In the genomic region with DNA sequence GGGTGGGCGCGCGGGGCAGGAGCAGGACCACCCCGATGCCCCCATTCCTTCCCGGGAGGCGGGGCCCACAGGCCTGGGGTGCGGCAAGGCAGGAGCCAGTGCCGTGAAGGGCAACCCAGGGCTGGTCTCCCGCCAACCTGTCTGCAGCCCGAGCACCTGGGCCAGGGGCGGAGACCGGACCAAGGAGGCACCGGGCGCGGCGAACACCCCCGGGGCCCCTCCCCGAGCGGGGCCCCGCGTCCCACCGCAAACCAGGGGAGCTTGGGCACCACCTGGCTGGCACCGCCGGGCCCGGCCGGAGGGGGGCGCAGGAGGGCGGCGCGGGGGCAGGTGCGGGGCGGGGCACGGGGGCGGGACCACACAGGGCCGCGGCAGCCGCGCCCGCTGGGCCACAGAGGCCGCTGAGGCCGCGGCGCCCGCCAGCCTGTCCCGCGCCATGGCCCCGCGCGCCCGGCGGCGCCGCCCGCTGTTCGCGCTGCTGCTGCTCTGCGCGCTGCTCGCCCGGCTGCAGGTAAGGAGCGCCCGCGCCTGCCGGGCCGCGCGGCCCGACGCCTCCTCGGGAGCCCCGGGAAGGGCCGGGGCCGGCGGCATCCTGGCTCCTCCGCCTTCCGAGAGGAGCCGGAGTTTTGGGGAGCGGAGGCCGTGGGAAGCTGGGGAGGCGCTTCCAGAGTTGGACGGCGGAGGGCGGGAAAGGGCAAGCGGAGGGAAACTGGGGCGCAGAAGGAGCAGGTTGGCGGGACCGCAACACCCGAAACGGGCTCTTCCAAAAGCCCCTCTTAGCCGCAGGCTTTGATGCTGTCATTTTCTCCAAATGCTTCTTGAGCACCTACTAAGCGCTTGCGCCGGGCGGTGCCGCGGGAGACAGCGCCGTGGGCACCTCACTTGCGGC, we compare ENCODE assay signal across 8 cellular contexts. TPM values are rescaled to one million over a fixed set of nuclear protein-coding genes. Genes with fewer than 3 reads are reported as not detected.
DNase-seq lines count a peak whose midpoint lies in the region; ATAC-seq and TF ChIP-seq lines count a peak whose summit lies in the region.

A gene (plus strand): TSS at position 394 of the 889 bp plus-strand sequence. CDS start 43 bp downstream, at position 437.

- H3K27me3 Mint-ChIP-seq in activated T-helper 17 cell treated with anti-CD3 and anti-CD28 coated beads, Interleukin-2, amount 50 U/mL, for 72 hours, result peaks cover 43% of the 10 kb centered on the region

- DNase-seq in NOMO-1 treated with DMSO at 0.1 percent for 48 hours (lab: John Stamatoyannopoulos, UW; ENCODE audit: unreplicated experiment) (peak; percentile 36), germinal center (ENCODE audit: low spot score) (peak; percentile 85), psoas muscle (peak; percentile 34 to 58), SKM-1 treated with dmso at 0.1 percent for 144 hours (lab: John Stamatoyannopoulos, UW; ENCODE audit: unreplicated experiment) (no peak)

- TF ChIP-seq CTCF in psoas muscle (IDR thresholded peaks at IDR 0.05), result peak; percentile 30

- H3K79me2 ChIP-seq in ACC112 (ENCODE audit: control insufficient read depth, insufficient read depth, low read length, unreplicated experiment), result no peaks in the 10 kb centered on the region

- ATAC-seq in GM18868 (IDR thresholded peaks at IDR 0.05; ENCODE audit: unreplicated experiment) (peak; percentile 70), HG03066 (IDR thresholded peaks at IDR 0.05; ENCODE audit: low read depth, unreplicated experiment) (peak; percentile 56), psoas muscle (peak; percentile 72 to 90 (median 77))
- peak; percentile 70 for ATAC-seq in activated T-helper 17 cell treated with anti-CD3 and anti-CD28 coated beads, Interleukin-2, amount 50 U/mL, for 72 hours (replicated peaks)

- H3K36me3 ChIP-seq in ACC112 (ENCODE audit: insufficient read depth, low read length) (no peaks in the 10 kb centered on the region), psoas muscle (ENCODE audit: insufficient read depth in 1 of 2, low read depth in 1 of 2) (no peaks in the 10 kb centered on the region)

- H3K4me1 Mint-ChIP-seq in activated T-helper 17 cell treated with anti-CD3 and anti-CD28 coated beads, Interleukin-2, amount 50 U/mL, for 72 hours, result peaks cover 33% of the 10 kb centered on the region

- H3K27ac ChIP-seq in ACC112 (ENCODE audit: low read depth, low read length), result no peak within 1 kb of the TSS
- no peak within 1 kb of the TSS for H3K27ac ChIP-seq in psoas muscle

- H3K4me3 Mint-ChIP-seq in activated T-helper 17 cell treated with anti-CD3 and anti-CD28 coated beads, Interleukin-2, amount 50 U/mL, for 72 hours, result peak within 1 kb of the TSS; percentile 85

- peak within 1 kb of the TSS; percentile 67 for H3K27ac Mint-ChIP-seq in activated T-helper 17 cell treated with anti-CD3 and anti-CD28 coated beads, Interleukin-2, amount 50 U/mL, for 72 hours

- H3K27me3 ChIP-seq in ACC112 (ENCODE audit: insufficient read depth, low read length) (peaks cover 54% of the 10 kb centered on the region), psoas muscle (ENCODE audit: insufficient read depth in 3 of 3, low read length in 2 of 3) (peaks cover 4 to 85% (median 25%) of the 10 kb centered on the region in 3 donors)

- no peaks in the 10 kb centered on the region for H3K9me3 Mint-ChIP-seq in activated T-helper 17 cell treated with anti-CD3 and anti-CD28 coated beads, Interleukin-2, amount 50 U/mL, for 72 hours

- H3K36me3 Mint-ChIP-seq in activated T-helper 17 cell treated with anti-CD3 and anti-CD28 coated beads, Interleukin-2, amount 50 U/mL, for 72 hours (ENCODE audit: low read depth), result peaks cover 20% of the 10 kb centered on the region

- H3K4me1 ChIP-seq in ACC112 (ENCODE audit: control insufficient read depth, insufficient read depth, low read length, unreplicated experiment), result peaks cover 24% of the 10 kb centered on the region
- peaks cover 17% of the 10 kb centered on the region for H3K4me1 ChIP-seq in psoas muscle

- H3K9me3 ChIP-seq in psoas muscle, result no peaks in the 10 kb centered on the region

- WGBS in psoas muscle, 3 donors, result 2 to 3% (median 3%) methylated on average over 40 to 92 of the region's 99 CpGs

- intact Hi-C loops in psoas muscle (cut with DNase I), result loop anchor here in 1 of 2 donors (5.0 to 10.0 kb wide), 3 partner anchors 92 to 260 kb away; a partner anchor contains a TSS

- peak within 1 kb of the TSS; percentile 78 for H3K4me3 ChIP-seq in ACC112 (ENCODE audit: low read depth, low read length)
- H3K4me3 ChIP-seq in psoas muscle, result peak within 1 kb of the TSS; percentile 66

- peak within 1 kb of the TSS; percentile 89 for H2AFZ ChIP-seq in ACC112 (ENCODE audit: low read length, unreplicated experiment)

RNA-seq across cellular contexts. Expression of the gene that starts here (rescaled TPM):
- 10 to 100 TPM; 26.8 to 41.9 TPM for total RNA-seq in activated T-helper 17 cell treated with anti-CD3 and anti-CD28 coated beads, Interleukin-2, amount 50 U/mL, for 72 hours
- total RNA-seq in psoas muscle, result 1 to 10 TPM in 2 of 4 donors, under 1 TPM in 2; 0.60 to 1.3 (median 1.0) TPM
- polyA plus RNA-seq in psoas muscle, result under 1 TPM; 0.12 to 0.23 (median 0.15) TPM

Comparison
In these comparisons a context has a peak if more than half of its experiments do, and no peak if none do; other contexts are left out.
1. RNA of the gene that starts here (total RNA-seq): 26.8 to 41.9 TPM in activated T-helper 17 cell treated with anti-CD3 and anti-CD28 coated beads, Interleukin-2, amount 50 U/mL, for 72 hours; 0.60 to 1.3 TPM in psoas muscle; every median in the first group is over 10 times any median in the second.
2. Peak in every context shown above with its lines, with median percentiles within 50 percentile points of each other: ATAC-seq.